In the genomic region with DNA sequence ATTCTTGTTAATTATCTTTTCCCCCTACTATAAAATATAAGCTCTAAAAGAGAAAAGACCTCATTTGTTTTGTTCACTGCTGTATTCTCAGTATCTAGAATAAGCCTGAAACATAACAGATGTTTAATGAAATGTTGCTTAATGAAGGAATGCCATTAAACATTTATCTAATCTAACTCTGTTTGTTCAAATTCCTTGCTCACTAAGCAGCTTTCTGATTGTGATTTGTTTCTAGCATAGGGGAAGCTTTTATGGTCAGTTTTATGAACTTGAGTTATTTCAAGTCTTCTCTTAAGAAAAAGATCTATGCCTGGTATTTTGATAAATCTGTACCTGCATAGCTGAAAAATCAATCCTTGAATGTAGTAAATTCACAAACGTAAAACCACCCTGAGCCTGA, we compare ENCODE assay signal across 20 cellular contexts.
"Had no signal": no experiment of that assay in that cellular context is flagged by ENCODE, and none has a peak within 500 bp of the region (broad histone marks: within the 10 kb centered on the region; RNA-seq: fewer than 3 reads in every experiment).

No MANE protein-coding gene starts in this region.

- H3K27ac Mint-ChIP-seq: activated CD8-positive, alpha-beta memory T cell treated with anti-CD3 and anti-CD28 coated beads, Interleukin-2, amount 10 ng/mL, durations not matched to agents 7 days and 5 days; activated naive CD4-positive, alpha-beta T cell treated with anti-CD3 and anti-CD28 coated beads, Interleukin-2, amount 50 U/mL, for 72 hours; immature natural killer cell; memory B cell; nephron progenitor cell had no signal

- H3K9ac ChIP-seq: parathyroid adenoma had no signal

- H3K9me3 ChIP-seq: mucosa of descending colon, upper lobe of left lung had no signal

- H3K4me1 ChIP-seq: parathyroid adenoma, spleen, upper lobe of left lung had no signal

- ATAC-seq: left ventricle myocardium superior had no signal

- H3K36me3 ChIP-seq: upper lobe of left lung had no signal

- H3K27me3 ChIP-seq: spleen, upper lobe of left lung had no signal

- DNase-seq: activated CD4-positive, alpha-beta T cell treated with anti-CD3 and anti-CD28 coated beads, Interleukin-2, amount 10 ng/mL, durations not matched to agents 24 days and 14 days; activated CD8-positive, alpha-beta memory T cell treated with anti-CD3 and anti-CD28 coated beads, Interleukin-2, amount 10 ng/mL, durations not matched to agents 7 days and 5 days; activated gamma-delta T cell; activated T-cell treated with anti-CD3 and anti-CD28 coated beads for 4 hours; amniotic stem cell; cerebellar nuclear complex; cortex of kidney; foreskin melanocyte; immature natural killer cell; left ventricle myocardium superior; mucosa of descending colon; nephron progenitor cell; spleen; stimulated activated naive CD4-positive, alpha-beta T cell treated with Interleukin-2 at 50 U/mL for 16 hours; upper lobe of left lung had no signal

- H2AFZ ChIP-seq: parathyroid adenoma had no signal

- H3K27ac ChIP-seq: parathyroid adenoma, spleen, upper lobe of left lung, VCaP had no signal

- H3K27me3 Mint-ChIP-seq: activated CD4-positive, alpha-beta T cell treated with anti-CD3 and anti-CD28 coated beads, Interleukin-2, amount 10 ng/mL, durations not matched to agents 24 days and 14 days; activated CD8-positive, alpha-beta memory T cell treated with anti-CD3 and anti-CD28 coated beads, Interleukin-2, amount 10 ng/mL, durations not matched to agents 7 days and 5 days; activated CD8-positive, alpha-beta T cell treated with anti-CD3 and anti-CD28 coated beads for 36 hours; memory B cell had no signal

- H3K4me3 ChIP-seq: mucosa of descending colon, spleen, upper lobe of left lung had no signal

- H3K79me2 ChIP-seq: parathyroid adenoma had no signal

- H3K4me3 Mint-ChIP-seq: activated CD4-positive, alpha-beta T cell treated with anti-CD3 and anti-CD28 coated beads, Interleukin-2, amount 10 ng/mL, durations not matched to agents 24 days and 14 days; activated CD8-positive, alpha-beta memory T cell treated with anti-CD3 and anti-CD28 coated beads, Interleukin-2, amount 10 ng/mL, durations not matched to agents 7 days and 5 days; activated CD8-positive, alpha-beta T cell treated with anti-CD3 and anti-CD28 coated beads for 36 hours; immature natural killer cell; memory B cell; nephron progenitor cell had no signal

- H3K9me3 Mint-ChIP-seq: nephron progenitor cell had no signal

- H3K4me1 Mint-ChIP-seq: nephron progenitor cell had no signal
